Comparison of ENCODE assay signal across 11 cellular contexts in genomic region chr5:14286574-14287399, GRCh38.
A peak's percentile ranks its signal among the peaks of the same experiment; 100 is the strongest.
DNase-seq lines count a peak whose midpoint lies in the region; ATAC-seq and TF ChIP-seq lines count a peak whose summit lies in the region.
"Had no signal": no experiment of that assay in that cellular context is flagged by ENCODE, and none has a peak within 500 bp of the region (broad histone marks: within the 10 kb centered on the region; RNA-seq: fewer than 3 reads in every experiment).

No MANE protein-coding gene starts in this region.

- no peak overlapping the region for H3K4me3 Mint-ChIP-seq in brain
- no peak overlapping the region for H3K4me3 Mint-ChIP-seq in progenitor cell of endocrine pancreas (ENCODE audit: low read depth)
- no peak overlapping the region for H3K4me3 Mint-ChIP-seq in type B pancreatic cell
- H3K4me3 Mint-ChIP-seq in CD14-positive monocyte = no peak overlapping the region
- H3K4me3 Mint-ChIP-seq: central memory CD8-positive, alpha-beta T cell had no signal

- H3K9me3 Mint-ChIP-seq in brain (no peaks in the 10 kb centered on the region), progenitor cell of endocrine pancreas (ENCODE audit: low read depth) (no peaks in the 10 kb centered on the region), type B pancreatic cell (no peaks in the 10 kb centered on the region), CD14-positive monocyte (no peaks in the 10 kb centered on the region)
- H3K9me3 Mint-ChIP-seq: central memory CD8-positive, alpha-beta T cell had no signal

- intact Hi-C loops in spleen (cut with DNase I; ENCODE audit: low total_unique reads) = no loop called here
- intact Hi-C loops in CD14-positive monocyte (cut with micrococcal nuclease) = no loop called here

- TF ChIP-seq CTCF in GM13977 (IDR thresholded peaks at IDR 0.05; ENCODE audit: extremely low read depth, insufficient read depth, missing control alignments) = no peak
- TF ChIP-seq CTCF in brain (conservative IDR thresholded peaks at IDR 0.05) = no peak
- no peak for TF ChIP-seq CTCF in progenitor cell of endocrine pancreas (IDR thresholded peaks at IDR 0.05; ENCODE audit: unreplicated experiment)
- no peak for TF ChIP-seq CTCF in spleen (IDR thresholded peaks at IDR 0.05 in 8 of 11, conservative IDR thresholded peaks at IDR 0.05 in 3 of 11)
- no peak for TF ChIP-seq CTCF in type B pancreatic cell (conservative IDR thresholded peaks at IDR 0.05)
- no peak for TF ChIP-seq CTCF in CD14-positive monocyte (IDR thresholded peaks at IDR 0.05)

- DNase-seq in GM13977 (ENCODE audit: low spot score) = peak; percentile 33
- no peak for DNase-seq in progenitor cell of endocrine pancreas (ENCODE audit: low spot score, unreplicated experiment)
- DNase-seq in spleen = no peak
- no peak for DNase-seq in type B pancreatic cell (ENCODE audit: extremely low spot score, unreplicated experiment)
- DNase-seq in CD14-positive monocyte (ENCODE audit: low spot score) = no peak
- DNase-seq: PC-9, right lobe of liver had no signal

- H3K4me3 ChIP-seq in spleen = no peak overlapping the region
- H3K4me3 ChIP-seq: PC-9, right lobe of liver had no signal

- no peaks in the 10 kb centered on the region for H3K27me3 ChIP-seq in spleen (replicated peaks in 1 of 7)
- H3K27me3 ChIP-seq: right lobe of liver had no signal

- in situ Hi-C loops in GM13977 (cut with MboI; ENCODE audit: low pct_unique_long_range_greater_than_20kb, low sequenced_read_pairs, unreplicated experiment) = no loop called here

- H3K27ac ChIP-seq in spleen = peak overlapping the region in 1 of 8 donors; percentile 23
- H3K27ac ChIP-seq: PC-9, right lobe of liver had no signal

- peaks cover 62% of the 10 kb centered on the region for H3K36me3 Mint-ChIP-seq in brain
- H3K36me3 Mint-ChIP-seq in progenitor cell of endocrine pancreas (ENCODE audit: insufficient read depth) = peaks cover 9% of the 10 kb centered on the region
- H3K36me3 Mint-ChIP-seq in type B pancreatic cell = peaks cover 15% of the 10 kb centered on the region
- H3K36me3 Mint-ChIP-seq in CD14-positive monocyte = peaks cover 37 to 44% of the 10 kb centered on the region in 2 donors

- H3K9me3 ChIP-seq in spleen = no peaks in the 10 kb centered on the region
- H3K9me3 ChIP-seq: right lobe of liver had no signal

- H3K4me1 Mint-ChIP-seq in brain (peaks cover 51% of the 10 kb centered on the region), progenitor cell of endocrine pancreas (ENCODE audit: low read depth) (peaks cover 20% of the 10 kb centered on the region), type B pancreatic cell (ENCODE audit: unreplicated experiment) (peaks cover 25% of the 10 kb centered on the region), CD14-positive monocyte (peaks cover 13% of the 10 kb centered on the region)
- H3K4me1 Mint-ChIP-seq: central memory CD8-positive, alpha-beta T cell had no signal

- H3K36me3 ChIP-seq in spleen = peaks cover 0 to 72% (median 9%) of the 10 kb centered on the region in 6 donors

- WGBS in spleen, 5 donors = 79 to 90% (median 85%) methylated on average over 17 of the region's 17 CpGs

- H3K27ac Mint-ChIP-seq in brain (peak overlapping the region in 4 of 5 experiments; percentile 35 to 73 (median 66)), progenitor cell of endocrine pancreas (no peak overlapping the region), type B pancreatic cell (no peak overlapping the region), CD14-positive monocyte (peak overlapping the region in 2 of 7 donors; percentile 33 to 76)

- peaks cover 0 to 24% (median 14%) of the 10 kb centered on the region in 6 donors for H3K4me1 ChIP-seq in spleen
- H3K4me1 ChIP-seq: right lobe of liver had no signal

- H3K27me3 Mint-ChIP-seq in brain = no peaks in the 10 kb centered on the region
- no peaks in the 10 kb centered on the region for H3K27me3 Mint-ChIP-seq in progenitor cell of endocrine pancreas
- H3K27me3 Mint-ChIP-seq in type B pancreatic cell = no peaks in the 10 kb centered on the region
- H3K27me3 Mint-ChIP-seq in CD14-positive monocyte (ENCODE audit: low read depth in 3 of 3) = no peaks in the 10 kb centered on the region
- H3K27me3 Mint-ChIP-seq: central memory CD8-positive, alpha-beta T cell had no signal

- no peak for TF ChIP-seq POLR2A in spleen (IDR thresholded peaks at IDR 0.05)

- peak; percentile 92 for ATAC-seq in GM21390 (IDR thresholded peaks at IDR 0.05; ENCODE audit: unreplicated experiment)
- ATAC-seq in HG03159 (IDR thresholded peaks at IDR 0.05; ENCODE audit: unreplicated experiment) = peak; percentile 94

Comparison
In these comparisons a context has a peak if more than half of its experiments do, and no peak if none do; other contexts are left out.
1. H3K27ac Mint-ChIP-seq: peak in brain (4 of 5); none in progenitor cell of endocrine pancreas (single experiment) and type B pancreatic cell (single experiment).